Comparison of ENCODE assay signal across 8 cellular contexts in genomic region chr6:156988276-156989158, GRCh38.
DNase-seq lines count a peak whose midpoint lies in the region; ATAC-seq, FAIRE-seq and TF ChIP-seq lines count a peak whose summit lies in the region.

No MANE protein-coding gene starts in this region.

- no peak for FAIRE-seq in HepG2 (lab: Jason Lieb, UNC)

- H3K9me3 ChIP-seq in A673 (ENCODE audit: low read depth, low read length, poor library complexity, severe bottlenecking) (no peaks in the 10 kb centered on the region), Peyer's patch (no peaks in the 10 kb centered on the region), HepG2 (ENCODE audit: low read length) (no peaks in the 10 kb centered on the region), gastroesophageal sphincter (no peaks in the 10 kb centered on the region)

- no peak overlapping the region for H2AFZ ChIP-seq in HepG2 (ENCODE audit: low read length)

- TF ChIP-seq CTCF in A673 (conservative IDR thresholded peaks at IDR 0.05; ENCODE audit: low read depth, low read length) (no peak), Peyer's patch (IDR thresholded peaks at IDR 0.05) (no peak), HepG2 (CRISPR knock-in tag; IDR thresholded peaks at IDR 0.05) (no peak), gastroesophageal sphincter (IDR thresholded peaks at IDR 0.05) (no peak)

- WGBS in HepG2 (ENCODE audit: low lambda C conversion rate), result 91% methylated on average over 6 of the region's 6 CpGs
- 63 to 89% methylated on average over 5 to 6 of the region's 6 CpGs for WGBS in gastroesophageal sphincter (ENCODE audit: low coverage in 1 of 2), 2 donors

- no peak overlapping the region for H3K9ac ChIP-seq in HepG2 (ENCODE audit: insufficient read depth, low read depth, low read length)

- H3K36me3 ChIP-seq in A673 (ENCODE audit: insufficient read depth, low read length, poor library complexity, severe bottlenecking) (no peaks in the 10 kb centered on the region), Peyer's patch (no peaks in the 10 kb centered on the region), HepG2 (replicated peaks in 1 of 2; ENCODE audit: control insufficient read depth in 1 of 2, insufficient read depth in 2 of 2, low read length in 2 of 2) (no peaks in the 10 kb centered on the region), gastroesophageal sphincter (no peaks in the 10 kb centered on the region)

- H3K79me2 ChIP-seq in HepG2 (ENCODE audit: insufficient read depth, low read length), result peaks cover 37% of the 10 kb centered on the region

- ATAC-seq in GM18870 (IDR thresholded peaks at IDR 0.05; ENCODE audit: unreplicated experiment), result peak; percentile 70
- ATAC-seq in HG03039 (IDR thresholded peaks at IDR 0.05; ENCODE audit: unreplicated experiment), result peak; percentile 57
- ATAC-seq in HepG2, result peak; percentile 73
- ATAC-seq in gastroesophageal sphincter, result no peak

- BruUV-seq in A673 (replicated peaks; lab: Mats Ljungman, UMichigan) (no TSS peak), HepG2 (replicated peaks; lab: Mats Ljungman, UMichigan) (no TSS peak)

- H4K20me1 ChIP-seq in HepG2 (ENCODE audit: insufficient read depth, low read length), result peaks cover 13% of the 10 kb centered on the region

- no peak overlapping the region for H3K27ac ChIP-seq in A673 (ENCODE audit: low read depth, low read length, poor library complexity, severe bottlenecking)
- H3K27ac ChIP-seq in Peyer's patch, result peak overlapping the region in 1 of 4 donors; percentile 70
- no peak overlapping the region for H3K27ac ChIP-seq in HepG2 (ENCODE audit: extremely low read length, insufficient read depth, low read length)
- H3K27ac ChIP-seq in gastroesophageal sphincter, result no peak overlapping the region

- no peak for TF ChIP-seq EP300 in HepG2 (IDR thresholded peaks at IDR 0.05; ENCODE audit: low read depth in 2 of 2, low read length in 2 of 2)
- TF ChIP-seq EP300 in HepG2 (CRISPR knock-in tag; IDR thresholded peaks at IDR 0.05; ENCODE audit: borderline replicate concordance), result no peak
- TF ChIP-seq EP300 in gastroesophageal sphincter (IDR thresholded peaks at IDR 0.05), result no peak

- TF ChIP-seq POLR2A in Peyer's patch (IDR thresholded peaks at IDR 0.05), result no peak
- TF ChIP-seq POLR2A in HepG2 (IDR thresholded peaks at IDR 0.05; ENCODE audit: insufficient read depth in 1 of 2, low read depth in 2 of 2, low read length in 2 of 2), result no peak
- TF ChIP-seq POLR2A in gastroesophageal sphincter (IDR thresholded peaks at IDR 0.05), result no peak

- no peak overlapping the region for H3K4me3 ChIP-seq in A673 (ENCODE audit: low read depth, low read length, poor library complexity, severe bottlenecking)
- no peak overlapping the region for H3K4me3 ChIP-seq in Peyer's patch
- H3K4me3 ChIP-seq in HepG2 (replicated peaks in 1 of 3; ENCODE audit: insufficient read depth in 1 of 3, low read depth in 2 of 3, low read length in 3 of 3), result no peak overlapping the region
- H3K4me3 ChIP-seq in gastroesophageal sphincter, result no peak overlapping the region

- H3K27me3 ChIP-seq in A673 (replicated peaks; ENCODE audit: insufficient read depth, low read depth, low read length, poor library complexity), result no peaks in the 10 kb centered on the region
- no peaks in the 10 kb centered on the region for H3K27me3 ChIP-seq in Peyer's patch
- no peaks in the 10 kb centered on the region for H3K27me3 ChIP-seq in HepG2 (ENCODE audit: control insufficient read depth in 1 of 2, insufficient read depth in 2 of 2, low read length in 2 of 2)
- no peaks in the 10 kb centered on the region for H3K27me3 ChIP-seq in gastroesophageal sphincter

- POLR2A ChIA-PET in A673 (lab: Charles Lee; ENCODE audit: low non-redundant PET) (no interaction called here), HepG2 (lab: Yijun Ruan, JAX) (no interaction called here)

- intact Hi-C loops in A673 (cut with micrococcal nuclease; ENCODE audit: unreplicated experiment), result no loop called here
- intact Hi-C loops in HepG2 (cut with micrococcal nuclease; ENCODE audit: unreplicated experiment), result no loop called here

- TF ChIP-seq RAD21 in HepG2 (CRISPR knock-in tag; IDR thresholded peaks at IDR 0.05), result no peak

- DNase-seq in A673 (ENCODE audit: low spot score) (peak; percentile 61), Peyer's patch (peak in 2 of 3 donors; percentile 67 to 72), HepG2 (ENCODE audit: low spot score) (peak; percentile 39), NCI-H1694 treated with DMSO at 0.1 percent for 48 hours (lab: John Stamatoyannopoulos, UW) (no peak), T-helper 1 cell (no peak)

- H3K4me1 ChIP-seq in A673 (ENCODE audit: insufficient read depth, low read length, poor library complexity, severe bottlenecking) (peaks cover 11% of the 10 kb centered on the region), Peyer's patch (peaks cover 0 to 8% (median 3%) of the 10 kb centered on the region in 4 donors), HepG2 (ENCODE audit: insufficient read depth, low read length) (peaks cover 42% of the 10 kb centered on the region), gastroesophageal sphincter (peaks cover 2 to 52% (median 9%) of the 10 kb centered on the region in 3 donors)

- no peak overlapping the region for H3K4me2 ChIP-seq in HepG2 (ENCODE audit: low read depth, low read length)

- CTCF ChIA-PET in A673 (lab: Charles Lee), result no interaction called here
- CTCF ChIA-PET in HepG2 (lab: Yijun Ruan, JAX; ENCODE audit: low intra/inter-chr PET ratio, low total read pairs), result no interaction called here

- in situ Hi-C loops in HepG2 (cut with HindIII; ENCODE audit: extremely low pct_ligation_motif_present, low pct_unique_long_range_greater_than_20kb), result no loop called here

TF ChIP-seq in HepG2, 621 proteins besides CTCF, POLR2A, EP300 and RAD21 (continues in another document):
- TF ChIP-seq RBM22 (optimal IDR thresholded peaks at IDR 0.05; ENCODE audit: low read length) (peak; percentile 70), PLRG1 (conservative IDR thresholded peaks at IDR 0.05) (no peak), ZNF792 (CRISPR knock-in tag; IDR thresholded peaks at IDR 0.05) (no peak), ZNF501 (CRISPR knock-in tag; IDR thresholded peaks at IDR 0.05) (no peak), CEBPB (IDR thresholded peaks at IDR 0.05; ENCODE audit: borderline replicate concordance, low read depth, low read length) (peak; percentile 20; the same call in 1 of the 2 replicates), ZNF7 (CRISPR knock-in tag; IDR thresholded peaks at IDR 0.05) (peak; percentile 66; the same call in 1 of the 2 replicates)
- TF ChIP-seq, protein P1, sequence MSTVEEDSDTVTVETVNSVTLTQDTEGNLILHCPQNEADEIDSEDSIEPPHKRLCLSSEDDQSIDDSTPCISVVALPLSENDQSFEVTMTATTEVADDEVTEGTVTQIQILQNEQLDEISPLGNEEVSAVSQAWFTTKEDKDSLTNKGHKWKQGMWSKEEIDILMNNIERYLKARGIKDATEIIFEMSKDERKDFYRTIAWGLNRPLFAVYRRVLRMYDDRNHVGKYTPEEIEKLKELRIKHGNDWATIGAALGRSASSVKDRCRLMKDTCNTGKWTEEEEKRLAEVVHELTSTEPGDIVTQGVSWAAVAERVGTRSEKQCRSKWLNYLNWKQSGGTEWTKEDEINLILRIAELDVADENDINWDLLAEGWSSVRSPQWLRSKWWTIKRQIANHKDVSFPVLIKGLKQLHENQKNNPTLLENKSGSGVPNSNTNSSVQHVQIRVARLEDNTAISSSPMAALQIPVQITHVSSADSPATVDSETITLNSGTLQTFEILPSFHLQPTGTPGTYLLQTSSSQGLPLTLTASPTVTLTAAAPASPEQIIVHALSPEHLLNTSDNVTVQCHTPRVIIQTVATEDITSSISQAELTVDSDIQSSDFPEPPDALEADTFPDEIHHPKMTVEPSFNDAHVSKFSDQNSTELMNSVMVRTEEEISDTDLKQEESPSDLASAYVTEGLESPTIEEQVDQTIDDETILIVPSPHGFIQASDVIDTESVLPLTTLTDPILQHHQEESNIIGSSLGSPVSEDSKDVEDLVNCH (CRISPR knock-in tag; IDR thresholded peaks at IDR 0.05), result no peak
- TF ChIP-seq, protein P2, sequence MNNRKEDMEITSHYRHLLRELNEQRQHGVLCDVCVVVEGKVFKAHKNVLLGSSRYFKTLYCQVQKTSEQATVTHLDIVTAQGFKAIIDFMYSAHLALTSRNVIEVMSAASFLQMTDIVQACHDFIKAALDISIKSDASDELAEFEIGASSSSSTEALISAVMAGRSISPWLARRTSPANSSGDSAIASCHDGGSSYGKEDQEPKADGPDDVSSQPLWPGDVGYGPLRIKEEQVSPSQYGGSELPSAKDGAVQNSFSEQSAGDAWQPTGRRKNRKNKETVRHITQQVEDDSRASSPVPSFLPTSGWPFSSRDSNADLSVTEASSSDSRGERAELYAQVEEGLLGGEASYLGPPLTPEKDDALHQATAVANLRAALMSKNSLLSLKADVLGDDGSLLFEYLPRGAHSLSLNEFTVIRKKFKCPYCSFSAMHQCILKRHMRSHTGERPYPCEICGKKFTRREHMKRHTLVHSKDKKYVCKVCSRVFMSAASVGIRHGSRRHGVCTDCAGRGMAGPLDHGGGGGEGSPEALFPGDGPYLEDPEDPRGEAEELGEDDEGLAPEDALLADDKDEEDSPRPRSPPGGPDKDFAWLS (CRISPR knock-in tag; IDR thresholded peaks at IDR 0.05; ENCODE audit: borderline replicate concordance), result no peak

Comparison
In these comparisons a context has a peak if more than half of its experiments do, and no peak if none do; other contexts are left out.
1. DNase-seq: peak in A673 (single experiment), Peyer's patch (2 of 3) and HepG2 (single experiment); none in NCI-H1694 treated with DMSO at 0.1 percent for 48 hours (single experiment) and T-helper 1 cell (0 of 5).